Comparison of ENCODE assay signal across 9 cellular contexts in the genomic region with DNA sequence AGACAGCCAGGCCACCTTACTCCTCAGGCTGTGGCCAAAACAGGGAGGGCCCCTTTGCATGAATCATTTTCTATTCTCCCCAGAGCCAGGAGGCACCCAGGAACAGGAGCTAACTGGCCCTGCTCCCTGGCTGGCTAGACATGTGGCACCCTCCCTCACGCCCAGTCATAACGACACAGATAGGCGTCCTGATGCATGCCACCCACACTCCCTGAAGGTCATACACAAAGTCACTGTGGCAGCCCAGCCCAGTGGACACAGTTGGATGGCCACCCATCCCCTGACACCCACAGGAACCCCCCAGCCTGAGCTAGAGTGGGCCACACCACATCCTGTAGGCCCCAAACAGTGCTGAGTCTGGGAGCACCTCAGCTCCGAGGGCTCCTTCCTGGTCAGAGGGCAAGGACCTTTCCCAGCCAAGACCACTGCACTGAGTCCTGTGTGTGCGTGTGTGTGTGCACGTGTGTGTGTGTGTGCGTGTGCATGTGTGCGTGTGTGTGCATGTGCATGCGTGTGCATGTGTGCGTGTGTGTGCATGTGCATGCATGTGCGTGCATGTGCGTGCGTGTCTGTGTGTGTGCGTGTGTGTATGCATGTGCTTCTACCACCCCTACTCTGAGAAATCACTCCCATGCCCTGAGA. TPM values are rescaled to one million over a fixed set of nuclear protein-coding genes. Genes with fewer than 3 reads are reported as not detected.
A peak's percentile ranks its signal among the peaks of the same experiment; 100 is the strongest.
DNase-seq lines count a peak whose midpoint lies in the region; ATAC-seq, FAIRE-seq and TF ChIP-seq lines count a peak whose summit lies in the region.
"Had no signal": no experiment of that assay in that cellular context is flagged by ENCODE, and none has a peak within 500 bp of the region (broad histone marks: within the 10 kb centered on the region; RNA-seq: fewer than 3 reads in every experiment).

No MANE protein-coding gene starts in this region.

- 85% methylated on average over 11 of the region's 14 CpGs for WGBS in esophagus muscularis mucosa
- WGBS in small intestine, 3 donors: 65 to 78% (median 71%) methylated on average over 14 of the region's 14 CpGs

- intact Hi-C loops in esophagus muscularis mucosa (cut with DNase I): no loop called here

- no peak for FAIRE-seq in small intestine (lab: Jason Lieb, UNC)

- TF ChIP-seq EP300 in esophagus muscularis mucosa (IDR thresholded peaks at IDR 0.05): no peak

- H3K36me3 ChIP-seq in esophagus muscularis mucosa: no peaks in the 10 kb centered on the region
- no peaks in the 10 kb centered on the region for H3K36me3 ChIP-seq in thoracic aorta
- H3K36me3 ChIP-seq in small intestine (ENCODE audit: control insufficient read depth in 2 of 2, insufficient read depth in 2 of 2, low read length in 2 of 2): no peaks in the 10 kb centered on the region

- no peak for TF ChIP-seq POLR2A in esophagus muscularis mucosa (IDR thresholded peaks at IDR 0.05; ENCODE audit: low read depth)

- H3K4me1 ChIP-seq in esophagus muscularis mucosa (peaks cover 76 to 85% (median 78%) of the 10 kb centered on the region in 4 donors), thoracic aorta (ENCODE audit: control insufficient read depth in 1 of 2, low read depth in 2 of 2) (peaks cover 48 to 64% of the 10 kb centered on the region in 2 donors), small intestine (ENCODE audit: control insufficient read depth in 2 of 2, insufficient read depth in 1 of 2, low read depth in 1 of 2, low read length in 1 of 2) (no peaks in the 10 kb centered on the region)

- H3K4me3 ChIP-seq in esophagus muscularis mucosa: no peak overlapping the region
- H3K4me3 ChIP-seq in thoracic aorta: no peak overlapping the region
- H3K4me3 ChIP-seq in small intestine (ENCODE audit: low read depth in 1 of 2, low read length in 2 of 2): no peak overlapping the region

- H3K9me3 ChIP-seq in esophagus muscularis mucosa: no peaks in the 10 kb centered on the region
- no peaks in the 10 kb centered on the region for H3K9me3 ChIP-seq in thoracic aorta
- no peaks in the 10 kb centered on the region for H3K9me3 ChIP-seq in small intestine (ENCODE audit: control insufficient read depth, low read depth)

- H3K27ac ChIP-seq in esophagus muscularis mucosa (replicated peaks in 1 of 4) (peak overlapping the region; percentile 46 to 79 (median 77)), thoracic aorta (peak overlapping the region; percentile 65 to 83), small intestine (ENCODE audit: low read depth in 1 of 2, low read length in 1 of 2) (no peak overlapping the region)

- peak; percentile 14 for DNase-seq in stimulated activated CD4-positive, alpha-beta T cell treated with anti-CD3 and anti-CD28 coated beads, Interleukin-15, amount 100 ng/mL, for 24 hours
- DNase-seq in stimulated activated CD4-positive, alpha-beta T cell treated with anti-CD3 and anti-CD28 coated beads, Interleukin-2, amount 100 ng/mL, for 48 hours: no peak
- no peak for DNase-seq in esophagus muscularis mucosa (ENCODE audit: extremely low spot score)
- no peak for DNase-seq in thoracic aorta (ENCODE audit: low spot score)
- DNase-seq in NCI-H2227 (lab: John Stamatoyannopoulos, UW; ENCODE audit: unreplicated experiment): no peak
- DNase-seq in midbrain (lab: John Stamatoyannopoulos, UW): no peak
- no peak for DNase-seq in small intestine

- H3K27me3 ChIP-seq in esophagus muscularis mucosa: no peaks in the 10 kb centered on the region
- no peaks in the 10 kb centered on the region for H3K27me3 ChIP-seq in thoracic aorta (replicated peaks; ENCODE audit: insufficient read depth)
- H3K27me3 ChIP-seq in small intestine (ENCODE audit: control insufficient read depth in 2 of 2, insufficient read depth in 2 of 2, low read length in 2 of 2): no peaks in the 10 kb centered on the region

- ATAC-seq in HG03460 (IDR thresholded peaks at IDR 0.05; ENCODE audit: unreplicated experiment): peak; percentile 63
- no peak for ATAC-seq in thoracic aorta (ENCODE audit: insufficient number of reproducible peaks, low FRiP score, low read depth)

- TF ChIP-seq CTCF in esophagus muscularis mucosa (IDR thresholded peaks at IDR 0.05) (no peak), thoracic aorta (IDR thresholded peaks at IDR 0.05) (no peak)

RNA-seq across cellular contexts. Expression of a gene that starts 21.6 kb away (rescaled TPM):
- total RNA-seq in esophagus muscularis mucosa (10 to 100 TPM; 24.2 to 46.7 (median 33.1) TPM), thoracic aorta (10 to 100 TPM; 22.9 to 23.8 TPM)
- 10 to 100 TPM; 11.5 to 34.3 (median 19.9) TPM for polyA plus RNA-seq in small intestine

RNA-seq across cellular contexts. Expression of a gene that starts 33.4 kb away (rescaled TPM):
- 1 to 10 TPM in 1 of 4 donors, under 1 TPM in 2, not detected in 1; 0.83 to 1.1 (median 0.92) TPM for total RNA-seq in esophagus muscularis mucosa
- 10 to 100 TPM in 1 of 2 donors, not detected in 1; 53.1 TPM for total RNA-seq in thoracic aorta
- 10 to 100 TPM; 12.2 to 51.3 (median 13.9) TPM for polyA plus RNA-seq in small intestine
- total RNA-seq: liver had no signal

Comparison
In these comparisons a context has a peak if more than half of its experiments do, and no peak if none do; other contexts are left out.
1. H3K27ac ChIP-seq: peak in esophagus muscularis mucosa (4 of 4) and thoracic aorta (2 of 2); none in small intestine (0 of 2).